8 cellular contexts compared by ENCODE assay signal in genomic region chr11:19116971-19117759, GRCh38. TPM values are rescaled to one million over a fixed set of nuclear protein-coding genes. Genes with fewer than 3 reads are reported as not detected.
DNase-seq lines count a peak whose midpoint lies in the region; ATAC-seq and TF ChIP-seq lines count a peak whose summit lies in the region.

TSS of gene ZDHHC13 (plus strand) at chr11:19117168. CDS start at chr11:19117250, 82 bp downstream.

- CTCF ChIA-PET in activated CD8-positive, alpha-beta memory T cell treated with anti-CD3 and anti-CD28 coated beads, Interleukin-2, amount 10 ng/mL, durations not matched to agents 7 days and 5 days (lab: Charles Lee): interaction anchor here (1.0 to 1.5 kb wide), 6 partner anchors 13 to 46 kb away, joined by 3 to 9 read pairs (median 6); no protein-coding TSS in a partner anchor

- H3K36me3 ChIP-seq in HUES6 (ENCODE audit: control insufficient read depth, insufficient read depth, low read length): peaks cover 16% of the 10 kb centered on the region
- H3K36me3 ChIP-seq in NT2/D1 (ENCODE audit: insufficient read depth, insufficient read length, low read length): peaks cover 20% of the 10 kb centered on the region

- H3K27me3 ChIP-seq in HUES6 (ENCODE audit: control insufficient read depth, insufficient read depth, low read length) (no peaks in the 10 kb centered on the region; the same call in 1 of the 2 replicates), NT2/D1 (ENCODE audit: insufficient read depth, insufficient read length) (no peaks in the 10 kb centered on the region)

- peaks cover 11% of the 10 kb centered on the region for H3K27me3 Mint-ChIP-seq in activated CD8-positive, alpha-beta memory T cell treated with anti-CD3 and anti-CD28 coated beads, Interleukin-2, amount 10 ng/mL, durations not matched to agents 7 days and 5 days
- H3K27me3 Mint-ChIP-seq in endothelial cell (ENCODE audit: unreplicated experiment): peaks cover 2% of the 10 kb centered on the region

- ATAC-seq in GM21447 (IDR thresholded peaks at IDR 0.05; ENCODE audit: unreplicated experiment): peak; percentile 99
- peak; percentile 99 for ATAC-seq in activated CD8-positive, alpha-beta memory T cell treated with anti-CD3 and anti-CD28 coated beads, Interleukin-2, amount 10 ng/mL, durations not matched to agents 7 days and 5 days

- H3K27ac Mint-ChIP-seq in activated CD8-positive, alpha-beta memory T cell treated with anti-CD3 and anti-CD28 coated beads, Interleukin-2, amount 10 ng/mL, durations not matched to agents 7 days and 5 days: peak within 1 kb of the TSS; percentile 87
- no peak within 1 kb of the TSS for H3K27ac Mint-ChIP-seq in endothelial cell (ENCODE audit: unreplicated experiment)

- peak within 1 kb of the TSS; percentile 87 for H3K4me3 Mint-ChIP-seq in activated CD8-positive, alpha-beta memory T cell treated with anti-CD3 and anti-CD28 coated beads, Interleukin-2, amount 10 ng/mL, durations not matched to agents 7 days and 5 days
- peak within 1 kb of the TSS; percentile 93 for H3K4me3 Mint-ChIP-seq in endothelial cell (ENCODE audit: unreplicated experiment)

- peak within 1 kb of the TSS; percentile 46; the same call in 1 of the 2 replicates for H3K27ac ChIP-seq in HUES6 (ENCODE audit: low read depth, low read length)

- H3K36me3 Mint-ChIP-seq in activated CD8-positive, alpha-beta memory T cell treated with anti-CD3 and anti-CD28 coated beads, Interleukin-2, amount 10 ng/mL, durations not matched to agents 7 days and 5 days: peaks cover 25% of the 10 kb centered on the region
- no peaks in the 10 kb centered on the region for H3K36me3 Mint-ChIP-seq in endothelial cell (ENCODE audit: low read depth, unreplicated experiment)

- peak within 1 kb of the TSS; percentile 83 for H3K4me3 ChIP-seq in HUES6 (ENCODE audit: low read depth, low read length)
- H3K4me3 ChIP-seq in NT2/D1 (ENCODE audit: insufficient read length, low read depth): peak within 1 kb of the TSS; percentile 73

- peaks cover 49% of the 10 kb centered on the region for H3K4me1 Mint-ChIP-seq in activated CD8-positive, alpha-beta memory T cell treated with anti-CD3 and anti-CD28 coated beads, Interleukin-2, amount 10 ng/mL, durations not matched to agents 7 days and 5 days
- peaks cover 4% of the 10 kb centered on the region for H3K4me1 Mint-ChIP-seq in endothelial cell (ENCODE audit: unreplicated experiment)

- peak; percentile 39 for TF ChIP-seq CTCF in endothelial cell (IDR thresholded peaks at IDR 0.05; ENCODE audit: unreplicated experiment)

- peak within 1 kb of the TSS; percentile 58 for H3K9ac ChIP-seq in HUES6 (ENCODE audit: low read length)
- peak within 1 kb of the TSS; percentile 83 for H3K9ac ChIP-seq in NT2/D1 (ENCODE audit: insufficient read length, low read depth)

- no peaks in the 10 kb centered on the region for H3K9me3 Mint-ChIP-seq in activated CD8-positive, alpha-beta memory T cell treated with anti-CD3 and anti-CD28 coated beads, Interleukin-2, amount 10 ng/mL, durations not matched to agents 7 days and 5 days (ENCODE audit: low read depth)
- H3K9me3 Mint-ChIP-seq in endothelial cell (ENCODE audit: unreplicated experiment): no peaks in the 10 kb centered on the region

- H3K9me3 ChIP-seq in HUES6 (ENCODE audit: control insufficient read depth, insufficient read depth, low read depth, low read length) (no peaks in the 10 kb centered on the region), NT2/D1 (ENCODE audit: insufficient read depth, low read length) (no peaks in the 10 kb centered on the region)

- H3K4me1 ChIP-seq in HUES6 (ENCODE audit: control insufficient read depth, insufficient read depth, low read length) (peaks cover 9% of the 10 kb centered on the region), NT2/D1 (ENCODE audit: insufficient read depth, insufficient read length) (peaks cover 3% of the 10 kb centered on the region)

- DNase-seq in DMS 273 treated with DMSO at 0.1 percent for 48 hours (lab: John Stamatoyannopoulos, UW) (peak; percentile 62), NT2/D1 (ENCODE audit: low read depth, low spot score) (peak; percentile 80), endothelial cell (ENCODE audit: low spot score) (peak; percentile 88), midbrain (lab: John Stamatoyannopoulos, UW) (peak; percentile 86)
- peak; percentile 97 for DNase-seq in activated CD8-positive, alpha-beta memory T cell treated with anti-CD3 and anti-CD28 coated beads, Interleukin-2, amount 10 ng/mL, durations not matched to agents 7 days and 5 days
- DNase-seq in stimulated activated CD8-positive, alpha-beta memory T cell treated with anti-CD3 and anti-CD28 coated beads, Interleukin-15, amount 100 ng/mL, for 48 hours (ENCODE audit: low read depth in 2 of 2): peak; percentile 95 to 97

RNA-seq across cellular contexts. Expression of gene ZDHHC13, which starts in this region (rescaled TPM):
- 10 to 100 TPM; 21.7 to 28.7 TPM for total RNA-seq in activated CD8-positive, alpha-beta memory T cell treated with anti-CD3 and anti-CD28 coated beads, Interleukin-2, amount 10 ng/mL, durations not matched to agents 7 days and 5 days
- total RNA-seq in endothelial cell (ENCODE audit: unreplicated experiment): 18.2 TPM

Comparison
In these comparisons a context has a peak if more than half of its experiments do, and no peak if none do; other contexts are left out.
1. Peak in every context shown above with its lines: DNase-seq, ATAC-seq, H3K4me3 ChIP-seq and H3K27ac ChIP-seq.